24 cellular contexts compared by ENCODE assay signal in the genomic region with DNA sequence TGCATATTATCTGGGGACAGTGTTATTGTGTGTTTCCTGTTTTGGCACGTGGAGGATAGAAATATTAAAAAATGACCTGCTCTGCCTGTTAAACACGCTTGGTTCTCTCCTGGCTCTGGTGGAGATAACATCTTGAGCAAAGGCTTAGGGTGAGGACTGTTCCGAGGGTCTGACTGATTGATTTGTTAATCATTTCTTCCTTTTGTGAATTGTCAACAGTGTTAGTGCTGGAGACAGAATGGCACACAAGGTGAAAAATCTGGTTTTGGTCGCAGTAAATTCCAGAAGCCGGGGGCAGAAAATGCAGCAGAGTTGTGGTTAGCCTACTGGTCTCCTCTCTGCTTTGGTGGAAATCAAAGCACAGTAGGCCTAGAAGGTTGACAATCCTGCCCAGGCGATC.
"Had no signal": no experiment of that assay in that cellular context is flagged by ENCODE, and none has a peak within 500 bp of the region (broad histone marks: within the 10 kb centered on the region; RNA-seq: fewer than 3 reads in every experiment).

No MANE protein-coding gene starts in this region.

- FAIRE-seq: frontal cortex, islet of Langerhans had no signal

- H3K27me3 ChIP-seq: ascending aorta, testis, vagina had no signal

- H3K27me3 Mint-ChIP-seq: activated naive CD4-positive, alpha-beta T cell treated with anti-CD3 and anti-CD28 coated beads, Interleukin-2, amount 10 ng/mL, durations not matched to agents 7 days and 5 days; activated naive CD8-positive, alpha-beta T cell treated with anti-CD3 and anti-CD28 coated beads, Interleukin-2, amount 10 ng/mL, durations not matched to agents 7 days and 5 days had no signal

- ATAC-seq: activated CD4-positive, CD25-positive, alpha-beta regulatory T cell treated with anti-CD3 and anti-CD28 coated beads, Interleukin-2, amount 50 U/mL, for 24 hours; naive thymus-derived CD8-positive, alpha-beta T cell; sciatic nerve; stimulated activated naive CD8-positive, alpha-beta T cell treated with anti-CD3 and anti-CD28 coated beads, Interleukin-15, Interleukin-2, amounts not matched to agents 100 U/mL and 50 U/mL, for 24 hours had no signal

- H3K4me1 ChIP-seq: ascending aorta, testis had no signal

- H3K4me1 Mint-ChIP-seq: activated naive CD8-positive, alpha-beta T cell treated with anti-CD3 and anti-CD28 coated beads, Interleukin-2, amount 10 ng/mL, durations not matched to agents 7 days and 5 days; brain had no signal

- H3K27ac Mint-ChIP-seq: activated CD4-positive, alpha-beta memory T cell treated with anti-CD3 and anti-CD28 coated beads for 36 hours; activated naive CD4-positive, alpha-beta T cell treated with anti-CD3 and anti-CD28 coated beads, Interleukin-2, amount 10 ng/mL, durations not matched to agents 7 days and 5 days; activated naive CD8-positive, alpha-beta T cell treated with anti-CD3 and anti-CD28 coated beads, Interleukin-2, amount 10 ng/mL, durations not matched to agents 7 days and 5 days; activated T-cell treated with anti-CD3 and anti-CD28 coated beads, Interleukin-2, amount 50 U/mL, for 24 hours; brain; naive thymus-derived CD8-positive, alpha-beta T cell had no signal

- H3K36me3 Mint-ChIP-seq: activated CD4-positive, alpha-beta memory T cell treated with anti-CD3 and anti-CD28 coated beads for 36 hours; activated naive CD4-positive, alpha-beta T cell treated with anti-CD3 and anti-CD28 coated beads, Interleukin-2, amount 10 ng/mL, durations not matched to agents 7 days and 5 days; activated naive CD8-positive, alpha-beta T cell treated with anti-CD3 and anti-CD28 coated beads, Interleukin-2, amount 10 ng/mL, durations not matched to agents 7 days and 5 days; brain; naive thymus-derived CD8-positive, alpha-beta T cell had no signal

- H3K27ac ChIP-seq: ascending aorta, coronary artery, dorsolateral prefrontal cortex, skin epidermis, testis, vagina had no signal

- H3K36me3 ChIP-seq: ascending aorta, vagina had no signal

- DNase-seq: activated CD4-positive, alpha-beta memory T cell treated with anti-CD3 and anti-CD28 coated beads for 36 hours; activated CD4-positive, alpha-beta T cell treated with anti-CD3 and anti-CD28 coated beads for 48 hours; activated CD8-positive, alpha-beta memory T cell treated with anti-CD3 and anti-CD28 coated beads, Interleukin-2, amount 50 U/mL, for 48 hours; activated gamma-delta T cell; activated naive CD4-positive, alpha-beta T cell treated with anti-CD3 and anti-CD28 coated beads, Interleukin-2, amount 10 ng/mL, durations not matched to agents 7 days and 5 days; activated naive CD8-positive, alpha-beta T cell treated with anti-CD3 and anti-CD28 coated beads, Interleukin-2, amount 10 ng/mL, durations not matched to agents 7 days and 5 days; activated T-cell treated with anti-CD3 and anti-CD28 coated beads, Interleukin-2, amount 50 U/mL, for 24 hours; dorsolateral prefrontal cortex; effector memory CD4-positive, alpha-beta T cell; naive thymus-derived CD8-positive, alpha-beta T cell; stimulated activated CD4-positive, alpha-beta T cell treated with anti-CD3 and anti-CD28 coated beads, Interleukin-12 subunit alpha, Interleukin-12 subunit beta, amount 100 ng/mL, for 4 hours; stimulated activated CD4-positive, alpha-beta T cell treated with anti-CD3 and anti-CD28 coated beads, Interleukin-4, amount 100 ng/mL, for 1 hour; stimulated activated naive CD8-positive, alpha-beta T cell treated with anti-CD3 and anti-CD28 coated beads, Interleukin-15, Interleukin-2, amounts not matched to agents 100 U/mL and 50 U/mL, for 24 hours; testis; trophoblast cell had no signal

- H3K9me3 ChIP-seq: ascending aorta, testis, vagina had no signal

- H3K4me3 ChIP-seq: ascending aorta, coronary artery, dorsolateral prefrontal cortex, skin epidermis, testis, vagina had no signal

- H3K4me3 Mint-ChIP-seq: activated CD4-positive, alpha-beta memory T cell treated with anti-CD3 and anti-CD28 coated beads for 36 hours; activated naive CD4-positive, alpha-beta T cell treated with anti-CD3 and anti-CD28 coated beads, Interleukin-2, amount 10 ng/mL, durations not matched to agents 7 days and 5 days; activated naive CD8-positive, alpha-beta T cell treated with anti-CD3 and anti-CD28 coated beads, Interleukin-2, amount 10 ng/mL, durations not matched to agents 7 days and 5 days; activated T-cell treated with anti-CD3 and anti-CD28 coated beads, Interleukin-2, amount 50 U/mL, for 24 hours; brain; naive thymus-derived CD8-positive, alpha-beta T cell had no signal

- H3K9me3 Mint-ChIP-seq: activated naive CD4-positive, alpha-beta T cell treated with anti-CD3 and anti-CD28 coated beads, Interleukin-2, amount 10 ng/mL, durations not matched to agents 7 days and 5 days; brain had no signal
